1 cellular context compared by ENCODE assay signal in genomic region chr22:22424210-22424800, GRCh38.
TF ChIP-seq lines count a peak whose summit lies in the region.

No MANE protein-coding gene starts in this region.

TF ChIP-seq in SK-N-SH treated with all-trans-retinoic acid at 6 μM for 48 hours, 23 proteins besides CTCF, POLR2A, EP300 and RAD21 (continued from another document):
- no peak for TF ChIP-seq PATZ1 (CRISPR knock-in tag; IDR thresholded peaks at IDR 0.05; ENCODE audit: borderline replicate concordance)
- TF ChIP-seq ZFP30 (CRISPR knock-in tag; IDR thresholded peaks at IDR 0.05) = no peak
- no peak for TF ChIP-seq CSDC2 (CRISPR knock-in tag; IDR thresholded peaks at IDR 0.05)
- TF ChIP-seq GLIS3 (CRISPR knock-in tag; IDR thresholded peaks at IDR 0.05) = no peak
- no peak for TF ChIP-seq ESRRG (CRISPR knock-in tag; IDR thresholded peaks at IDR 0.05)
